In the genomic region with DNA sequence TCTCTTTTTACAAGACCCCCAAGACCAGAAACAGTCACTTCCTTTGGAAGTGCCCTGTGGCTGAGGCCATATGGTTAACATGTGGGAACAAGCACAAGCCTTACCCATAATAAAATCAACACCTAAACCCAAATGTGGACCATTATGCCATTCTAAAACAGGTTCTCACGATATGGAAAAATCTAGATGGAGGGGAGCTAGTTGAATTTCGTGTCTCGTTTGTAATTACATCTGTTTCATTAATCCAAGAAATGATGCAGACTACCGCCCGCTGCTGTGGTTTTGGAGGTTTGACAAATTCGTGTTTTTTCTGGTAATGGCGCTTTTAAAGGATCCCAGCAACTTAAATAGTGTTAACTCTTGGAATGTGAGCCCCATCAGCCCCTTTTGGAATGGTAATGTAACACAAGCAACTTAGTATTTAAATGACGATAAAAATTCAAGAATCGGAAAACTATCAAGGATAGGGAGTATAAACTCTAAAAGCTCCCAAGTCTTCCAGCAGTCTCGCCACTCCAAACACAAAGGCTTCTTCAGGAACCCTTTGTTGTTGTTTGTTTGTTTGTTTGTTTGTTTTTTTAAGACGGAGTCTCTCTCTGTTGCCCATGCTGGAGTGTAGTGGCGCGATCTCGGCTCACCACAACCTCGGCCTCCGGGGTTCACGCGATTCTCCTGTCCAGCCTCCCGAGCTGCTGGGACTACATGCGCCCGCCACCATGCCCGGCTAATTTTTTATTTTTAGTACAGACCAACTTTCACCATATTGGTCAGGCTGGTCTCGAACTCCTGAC, we compare ENCODE assay signal across 8 cellular contexts. TPM values are rescaled to one million over a fixed set of nuclear protein-coding genes. Genes with fewer than 3 reads are reported as not detected.
DNase-seq lines count a peak whose midpoint lies in the region; ATAC-seq lines count a peak whose summit lies in the region.

No MANE protein-coding gene starts in this region.

- peak overlapping the region; percentile 98 for H3K4me3 Mint-ChIP-seq in activated T-cell treated with anti-CD3 and anti-CD28 coated beads, Interleukin-2, amount 50 U/mL, for 24 hours
- peak overlapping the region; percentile 90 to 95 for H3K4me3 Mint-ChIP-seq in effector memory CD8-positive, alpha-beta T cell

- peak overlapping the region; percentile 82 to 89 for H3K4me3 ChIP-seq in muscle layer of duodenum (ENCODE audit: low read depth in 1 of 2, low read length in 2 of 2)

- H3K4me1 Mint-ChIP-seq in activated T-cell treated with anti-CD3 and anti-CD28 coated beads, Interleukin-2, amount 50 U/mL, for 24 hours (ENCODE audit: low read depth), result peaks cover 46% of the 10 kb centered on the region
- peaks cover 34 to 39% of the 10 kb centered on the region in 2 donors for H3K4me1 Mint-ChIP-seq in effector memory CD8-positive, alpha-beta T cell (ENCODE audit: low read depth in 2 of 2)

- peaks cover 0 to 4% of the 10 kb centered on the region in 2 donors for H3K36me3 ChIP-seq in muscle layer of duodenum (ENCODE audit: control insufficient read depth in 1 of 2, insufficient read depth in 2 of 2, low read length in 2 of 2)

- no peaks in the 10 kb centered on the region for H3K9me3 ChIP-seq in muscle layer of duodenum (ENCODE audit: control insufficient read depth in 1 of 2, low read length in 2 of 2)

- ATAC-seq in effector memory CD8-positive, alpha-beta T cell (replicated peaks), result no peak
- ATAC-seq in GM21529 (IDR thresholded peaks at IDR 0.05; ENCODE audit: unreplicated experiment) (no peak), GM21381 (IDR thresholded peaks at IDR 0.05; ENCODE audit: unreplicated experiment) (no peak), GM21390 (IDR thresholded peaks at IDR 0.05; ENCODE audit: unreplicated experiment) (no peak)

- H3K27ac Mint-ChIP-seq in activated T-cell treated with anti-CD3 and anti-CD28 coated beads, Interleukin-2, amount 50 U/mL, for 24 hours, result peak overlapping the region; percentile 99
- peak overlapping the region; percentile 97 for H3K27ac Mint-ChIP-seq in effector memory CD8-positive, alpha-beta T cell

- peaks cover 11 to 44% of the 10 kb centered on the region in 2 donors for H3K4me1 ChIP-seq in muscle layer of duodenum (ENCODE audit: control insufficient read depth in 1 of 2, insufficient read depth in 2 of 2, low read length in 2 of 2)

- H3K27ac ChIP-seq in muscle layer of duodenum (ENCODE audit: low read length), result peak overlapping the region; percentile 96

- H3K9me3 Mint-ChIP-seq in activated T-cell treated with anti-CD3 and anti-CD28 coated beads, Interleukin-2, amount 50 U/mL, for 24 hours, result no peaks in the 10 kb centered on the region
- H3K9me3 Mint-ChIP-seq in effector memory CD8-positive, alpha-beta T cell, result no peaks in the 10 kb centered on the region

- in situ Hi-C loops in SK-MEL-5 (cut with HindIII; ENCODE audit: low pct_unique_long_range_greater_than_20kb, low sequenced_read_pairs), result no loop called here

- H3K27me3 Mint-ChIP-seq in activated T-cell treated with anti-CD3 and anti-CD28 coated beads, Interleukin-2, amount 50 U/mL, for 24 hours, result no peaks in the 10 kb centered on the region
- no peaks in the 10 kb centered on the region for H3K27me3 Mint-ChIP-seq in effector memory CD8-positive, alpha-beta T cell

- peaks cover 70% of the 10 kb centered on the region for H3K36me3 Mint-ChIP-seq in activated T-cell treated with anti-CD3 and anti-CD28 coated beads, Interleukin-2, amount 50 U/mL, for 24 hours (ENCODE audit: low read depth)
- H3K36me3 Mint-ChIP-seq in effector memory CD8-positive, alpha-beta T cell (ENCODE audit: insufficient read depth), result peaks cover 70% of the 10 kb centered on the region

- no peaks in the 10 kb centered on the region for H3K27me3 ChIP-seq in muscle layer of duodenum (ENCODE audit: low read depth, low read length)

- DNase-seq in activated T-cell treated with anti-CD3 and anti-CD28 coated beads, Interleukin-2, amount 50 U/mL, for 24 hours, result no peak
- no peak for DNase-seq in activated T-cell treated with anti-CD3 and anti-CD28 coated beads, Interleukin-2, amount 50 U/mL, for 1 hour
- DNase-seq in SK-MEL-5 (ENCODE audit: low read depth, low spot score), result peak; percentile 30
- DNase-seq in effector memory CD8-positive, alpha-beta T cell, result peak; percentile 14 to 23 (median 19)

RNA-seq across cellular contexts. Expression of gene CNBP, which starts 1.1 kb away (rescaled TPM):
- total RNA-seq in SK-MEL-5 (2014; rRNA removed; shearing (Covaris generic)), result 396 and 418 TPM in 2 replicates
- 343 and 344 TPM in 2 replicates for polyA plus RNA-seq in SK-MEL-5 (2015; cell fraction: cytosol; rRNA removed)
- polyA plus RNA-seq in SK-MEL-5 (2015; cell fraction: nucleus; rRNA removed), result 182 and 199 TPM in 2 replicates

RNA-seq across cellular contexts. Expression of gene ISY1, which starts 21.7 kb away (rescaled TPM):
- total RNA-seq in SK-MEL-5 (2014; rRNA removed; shearing (Covaris generic)), result 34.9 and 36.3 TPM in 2 replicates
- polyA plus RNA-seq in SK-MEL-5 (2015; cell fraction: cytosol; rRNA removed), result 19.2 and 22.6 TPM in 2 replicates
- 4.7 and 11.1 TPM in 2 replicates for polyA plus RNA-seq in SK-MEL-5 (2015; cell fraction: nucleus; rRNA removed)

Comparison
In these comparisons a context has a peak if more than half of its experiments do, and no peak if none do; other contexts are left out.
1. DNase-seq: peak in SK-MEL-5 (single experiment) and effector memory CD8-positive, alpha-beta T cell (3 of 3); none in activated T-cell treated with anti-CD3 and anti-CD28 coated beads, Interleukin-2, amount 50 U/mL, for 24 hours (single experiment) and activated T-cell treated with anti-CD3 and anti-CD28 coated beads, Interleukin-2, amount 50 U/mL, for 1 hour (single experiment).